In the genomic region with DNA sequence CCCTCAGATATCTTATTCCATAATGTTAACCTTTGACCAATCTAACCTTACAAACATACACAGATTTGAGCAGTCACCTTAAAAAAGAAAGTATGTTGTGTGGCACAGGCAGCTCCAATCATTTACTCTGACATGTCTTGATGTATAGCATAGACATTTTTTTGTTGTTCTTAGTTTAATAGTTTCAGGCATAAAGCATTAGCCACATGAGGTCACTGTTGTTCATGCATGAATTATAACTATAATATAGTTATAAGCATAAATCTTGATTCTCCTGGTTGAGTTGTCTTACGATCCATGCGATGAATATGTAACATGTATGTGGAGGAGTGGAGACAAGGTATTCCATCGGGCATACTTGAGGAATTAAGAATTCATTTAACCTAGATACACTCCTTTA, we compare ENCODE assay signal across 11 cellular contexts. TPM values are rescaled to one million over a fixed set of nuclear protein-coding genes. Genes with fewer than 3 reads are reported as not detected.
DNase-seq lines count a peak whose midpoint lies in the region; ATAC-seq and TF ChIP-seq lines count a peak whose summit lies in the region.
"Had no signal": no experiment of that assay in that cellular context is flagged by ENCODE, and none has a peak within 500 bp of the region (broad histone marks: within the 10 kb centered on the region; RNA-seq: fewer than 3 reads in every experiment).

No MANE protein-coding gene starts in this region.

- DNase-seq in ACHN (peak; percentile 2), NCI-H526 treated with DMSO at 0.1 percent for 48 hours (lab: John Stamatoyannopoulos, UW) (peak; percentile 22), epithelial cell of esophagus (ENCODE audit: low read depth) (peak; percentile 43), posterior cingulate gyrus (no peak), right atrium auricular region (ENCODE audit: low spot score) (no peak)
- DNase-seq in stimulated activated naive CD8-positive, alpha-beta T cell treated with anti-CD3 and anti-CD28 coated beads, Interleukin-15, amount 100 ng/mL, for 72 hours: no peak
- DNase-seq: activated CD4-positive, alpha-beta memory T cell treated with anti-CD3 and anti-CD28 coated beads, Interleukin-2, amount 10 ng/mL, durations not matched to agents 7 days and 5 days; Caco-2; occipital lobe had no signal

- H3K27ac ChIP-seq in HEK293 (ENCODE audit: extremely low read depth, low read depth, low read length) (no peak overlapping the region), right atrium auricular region (no peak overlapping the region)

- H3K9me3 ChIP-seq in HEK293 (ENCODE audit: control insufficient read depth, insufficient read depth, low read depth, low read length): no peaks in the 10 kb centered on the region
- H3K9me3 ChIP-seq in right atrium auricular region: no peaks in the 10 kb centered on the region
- H3K9me3 ChIP-seq: Caco-2 had no signal

- no peaks in the 10 kb centered on the region for H3K27me3 ChIP-seq in right atrium auricular region

- no peaks in the 10 kb centered on the region for H3K4me1 Mint-ChIP-seq in stimulated activated naive CD8-positive, alpha-beta T cell treated with anti-CD3 and anti-CD28 coated beads, Interleukin-15, amount 100 ng/mL, for 72 hours
- H3K4me1 Mint-ChIP-seq: activated CD4-positive, alpha-beta memory T cell treated with anti-CD3 and anti-CD28 coated beads, Interleukin-2, amount 10 ng/mL, durations not matched to agents 7 days and 5 days had no signal

- H3K9me3 Mint-ChIP-seq in stimulated activated naive CD8-positive, alpha-beta T cell treated with anti-CD3 and anti-CD28 coated beads, Interleukin-15, amount 100 ng/mL, for 72 hours: no peaks in the 10 kb centered on the region
- H3K9me3 Mint-ChIP-seq: activated CD4-positive, alpha-beta memory T cell treated with anti-CD3 and anti-CD28 coated beads, Interleukin-2, amount 10 ng/mL, durations not matched to agents 7 days and 5 days had no signal

- no peak overlapping the region for H3K4me3 Mint-ChIP-seq in stimulated activated naive CD8-positive, alpha-beta T cell treated with anti-CD3 and anti-CD28 coated beads, Interleukin-15, amount 100 ng/mL, for 72 hours
- H3K4me3 Mint-ChIP-seq: activated CD4-positive, alpha-beta memory T cell treated with anti-CD3 and anti-CD28 coated beads, Interleukin-2, amount 10 ng/mL, durations not matched to agents 7 days and 5 days had no signal

- CTCF ChIA-PET in HEK293 (lab: Yijun Ruan, JAX): interaction anchor here (0.6 to 2.0 kb wide), 11 partner anchors 14 to 1692 kb away, joined by 3 to 10 read pairs (median 4); no protein-coding TSS in a partner anchor

- peak; percentile 43; the same call in 1 of the 2 replicates for TF ChIP-seq CTCF in HEK293 (tag by site-specific recombination; IDR thresholded peaks at IDR 0.05)
- peak; percentile 44 for TF ChIP-seq CTCF in epithelial cell of esophagus (IDR thresholded peaks at IDR 0.05; ENCODE audit: insufficient read depth, low read depth, low read length, missing control alignments)
- TF ChIP-seq CTCF in right atrium auricular region (IDR thresholded peaks at IDR 0.05): peak in 1 of 2 donors; percentile 49

- in situ Hi-C loops in ACHN (cut with HindIII; ENCODE audit: low pct_ligation_motif_present, low pct_unique_long_range_greater_than_20kb, low sequenced_read_pairs): no loop called here

- ATAC-seq in esophagus mucosa: no peak
- no peak for ATAC-seq in stimulated activated naive CD8-positive, alpha-beta T cell treated with anti-CD3 and anti-CD28 coated beads, Interleukin-15, amount 100 ng/mL, for 72 hours

- intact Hi-C loops in posterior cingulate gyrus (cut with DNase I): loop anchor here (2.0 to 10.0 kb wide), 2 partner anchors 1017 to 1075 kb away; no protein-coding TSS in a partner anchor

- H3K4me3 ChIP-seq in HEK293 (ENCODE audit: low read depth, low read length) (no peak overlapping the region), epithelial cell of esophagus (ENCODE audit: low read length) (no peak overlapping the region), right atrium auricular region (no peak overlapping the region)

- no peak overlapping the region for H3K27ac Mint-ChIP-seq in stimulated activated naive CD8-positive, alpha-beta T cell treated with anti-CD3 and anti-CD28 coated beads, Interleukin-15, amount 100 ng/mL, for 72 hours
- H3K27ac Mint-ChIP-seq: activated CD4-positive, alpha-beta memory T cell treated with anti-CD3 and anti-CD28 coated beads, Interleukin-2, amount 10 ng/mL, durations not matched to agents 7 days and 5 days had no signal

- POLR2A ChIA-PET in HEK293 (lab: Yijun Ruan, JAX): no interaction called here

- no peaks in the 10 kb centered on the region for H3K36me3 ChIP-seq in HEK293 (ENCODE audit: control insufficient read depth in 2 of 2, insufficient read depth in 1 of 2, low read length in 2 of 2)
- H3K36me3 ChIP-seq in right atrium auricular region: no peaks in the 10 kb centered on the region

- H3K4me1 ChIP-seq in HEK293 (ENCODE audit: control insufficient read depth, insufficient read depth, low read length) (no peaks in the 10 kb centered on the region), right atrium auricular region (no peaks in the 10 kb centered on the region)
- H3K4me1 ChIP-seq: Caco-2 had no signal

- no peaks in the 10 kb centered on the region for H3K27me3 Mint-ChIP-seq in stimulated activated naive CD8-positive, alpha-beta T cell treated with anti-CD3 and anti-CD28 coated beads, Interleukin-15, amount 100 ng/mL, for 72 hours
- H3K27me3 Mint-ChIP-seq: activated CD4-positive, alpha-beta memory T cell treated with anti-CD3 and anti-CD28 coated beads, Interleukin-2, amount 10 ng/mL, durations not matched to agents 7 days and 5 days had no signal

TF ChIP-seq in HEK293, 187 proteins besides CTCF, POLR2A, EP300 and RAD21:
- TF ChIP-seq BCL11A (tag by site-specific recombination; IDR thresholded peaks at IDR 0.05; ENCODE audit: low read depth) (no peak), ZNF37A (tag by site-specific recombination; IDR thresholded peaks at IDR 0.05) (no peak), ZNF654 (tag by site-specific recombination; IDR thresholded peaks at IDR 0.05; ENCODE audit: low read depth) (peak; percentile 53), ZNF510 (tag by site-specific recombination; IDR thresholded peaks at IDR 0.05; ENCODE audit: insufficient replicate concordance) (no peak)
- TF ChIP-seq, protein P1, sequence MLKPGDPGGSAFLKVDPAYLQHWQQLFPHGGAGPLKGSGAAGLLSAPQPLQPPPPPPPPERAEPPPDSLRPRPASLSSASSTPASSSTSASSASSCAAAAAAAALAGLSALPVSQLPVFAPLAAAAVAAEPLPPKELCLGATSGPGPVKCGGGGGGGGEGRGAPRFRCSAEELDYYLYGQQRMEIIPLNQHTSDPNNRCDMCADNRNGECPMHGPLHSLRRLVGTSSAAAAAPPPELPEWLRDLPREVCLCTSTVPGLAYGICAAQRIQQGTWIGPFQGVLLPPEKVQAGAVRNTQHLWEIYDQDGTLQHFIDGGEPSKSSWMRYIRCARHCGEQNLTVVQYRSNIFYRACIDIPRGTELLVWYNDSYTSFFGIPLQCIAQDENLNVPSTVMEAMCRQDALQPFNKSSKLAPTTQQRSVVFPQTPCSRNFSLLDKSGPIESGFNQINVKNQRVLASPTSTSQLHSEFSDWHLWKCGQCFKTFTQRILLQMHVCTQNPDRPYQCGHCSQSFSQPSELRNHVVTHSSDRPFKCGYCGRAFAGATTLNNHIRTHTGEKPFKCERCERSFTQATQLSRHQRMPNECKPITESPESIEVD (tag by site-specific recombination; IDR thresholded peaks at IDR 0.05): peak; percentile 46; the same call in 1 of the 2 replicates

RNA-seq across cellular contexts. Expression of gene NKAIN2, which starts 26.1 kb away (rescaled TPM):
- total RNA-seq in esophagus mucosa: not detected
- total RNA-seq in right atrium auricular region: 1 to 10 TPM in 1 of 2 donors, under 1 TPM in 1; 0.31 to 2.3 TPM
- total RNA-seq: activated CD4-positive, alpha-beta memory T cell treated with anti-CD3 and anti-CD28 coated beads, Interleukin-2, amount 10 ng/mL, durations not matched to agents 7 days and 5 days; Caco-2 had no signal

Comparison
In these comparisons a context has a peak if more than half of its experiments do, and no peak if none do; other contexts are left out.
1. DNase-seq: peak in ACHN (single experiment), NCI-H526 treated with DMSO at 0.1 percent for 48 hours (single experiment) and epithelial cell of esophagus (single experiment); none in stimulated activated naive CD8-positive, alpha-beta T cell treated with anti-CD3 and anti-CD28 coated beads, Interleukin-15, amount 100 ng/mL, for 72 hours (0 of 2), posterior cingulate gyrus (0 of 10) and right atrium auricular region (single experiment).